15 cellular contexts compared by ENCODE assay signal in the genomic region with DNA sequence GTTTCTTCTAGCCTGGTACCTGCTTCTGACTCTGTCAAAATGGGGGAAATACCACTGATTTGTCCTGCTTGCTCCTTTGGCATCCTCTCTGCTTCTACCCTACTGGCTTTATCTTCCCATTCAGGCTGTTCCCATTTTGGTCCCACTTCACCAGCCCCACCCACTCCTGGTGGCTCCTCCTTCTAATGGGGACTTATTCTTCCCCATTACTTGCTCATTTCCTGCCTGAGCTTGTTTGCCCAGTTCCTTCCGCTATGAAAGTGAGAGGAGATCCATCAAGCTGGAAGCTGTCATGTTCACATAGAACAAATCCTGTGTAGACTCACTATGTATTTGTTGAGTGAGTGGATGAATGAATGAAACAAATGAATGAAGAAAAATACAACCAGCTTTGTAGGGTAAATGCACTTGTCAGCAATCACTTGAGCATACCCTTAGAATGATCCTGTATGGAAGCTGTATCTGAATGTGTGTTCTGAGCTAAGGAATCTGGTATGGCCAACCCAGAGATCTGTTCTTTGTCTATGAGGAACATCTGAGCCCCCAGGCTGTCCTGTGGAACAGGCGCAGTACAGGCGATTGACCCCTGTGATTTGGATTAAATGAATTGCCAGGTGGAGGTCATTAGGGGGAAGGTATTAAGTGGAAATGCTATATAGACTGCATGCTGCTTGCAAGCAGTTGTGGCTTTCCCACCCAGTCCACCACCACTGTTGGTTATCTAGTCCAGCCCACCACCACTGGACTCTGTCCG.
A peak's percentile ranks its signal among the peaks of the same experiment; 100 is the strongest.
DNase-seq lines count a peak whose midpoint lies in the region; FAIRE-seq and TF ChIP-seq lines count a peak whose summit lies in the region.
"Had no signal": no experiment of that assay in that cellular context is flagged by ENCODE, and none has a peak within 500 bp of the region (broad histone marks: within the 10 kb centered on the region; RNA-seq: fewer than 3 reads in every experiment).

No MANE protein-coding gene starts in this region.

- H3K9ac ChIP-seq in BLaER1: no peak overlapping the region; the same call in 1 of the 2 replicates
- no peak overlapping the region for H3K9ac ChIP-seq in keratinocyte (ENCODE audit: control insufficient read depth, extremely low read depth, insufficient read depth, low read length)

- H3K79me2 ChIP-seq in keratinocyte (ENCODE audit: control insufficient read depth, insufficient read depth, low read length): no peaks in the 10 kb centered on the region

- no peaks in the 10 kb centered on the region for H3K36me3 Mint-ChIP-seq in HFFc6 (ENCODE audit: low read depth)

- H3K9me3 Mint-ChIP-seq in HFFc6: no peaks in the 10 kb centered on the region
- H3K9me3 Mint-ChIP-seq: CD4-positive, alpha-beta T cell; nephron progenitor cell; stimulated activated naive CD8-positive, alpha-beta T cell treated with anti-CD3 and anti-CD28 coated beads, Interleukin-15, Interleukin-2, amounts not matched to agents 100 ng/mL and 50 ng/mL, for 24 hours had no signal

- no peaks in the 10 kb centered on the region for H3K9me3 ChIP-seq in BLaER1
- no peaks in the 10 kb centered on the region for H3K9me3 ChIP-seq in keratinocyte (ENCODE audit: control insufficient read depth, low read depth, low read length)

- DNase-seq in HT-29 (ENCODE audit: low spot score) (peak; percentile 22), SW480 (ENCODE audit: low spot score) (peak; percentile 7), keratinocyte (ENCODE audit: low read depth, low spot score) (peak; percentile 25), HFFc6 (no peak), NCI-H1048 (lab: John Stamatoyannopoulos, UW) (no peak), GF-D8 (lab: John Stamatoyannopoulos, UW) (no peak)
- no peak for DNase-seq in stimulated activated CD4-positive, alpha-beta T cell treated with anti-CD3 and anti-CD28 coated beads, Interleukin-15, amount 100 ng/mL, for 24 hours
- DNase-seq: activated CD8-positive, alpha-beta memory T cell treated with anti-CD3 and anti-CD28 coated beads for 24 hours; activated gamma-delta T cell treated with Interleukin-2 at 50 U/mL for 16 hours; CD4-positive, alpha-beta T cell; effector memory CD8-positive, alpha-beta T cell; NCI-H1417 treated with DMSO at 0.1 percent for 48 hours; nephron progenitor cell had no signal

- H3K27ac ChIP-seq in BLaER1: peak overlapping the region; percentile 84
- no peak overlapping the region for H3K27ac ChIP-seq in keratinocyte (ENCODE audit: control insufficient read depth, insufficient read depth, low read length)

- no peaks in the 10 kb centered on the region for H3K27me3 Mint-ChIP-seq in HFFc6 (ENCODE audit: insufficient read depth)

- peak; percentile 85 for FAIRE-seq in keratinocyte (lab: Jason Lieb, UNC)

- no peaks in the 10 kb centered on the region for H3K9me1 ChIP-seq in keratinocyte (ENCODE audit: control insufficient read depth, extremely low read depth, insufficient read depth, low read length)

- dilution Hi-C loops in keratinocyte (cut with MboI; ENCODE audit: extremely low pct_ligation_motif_present, low sequenced_read_pairs): no loop called here

- 0 out of 2 replicates have a peak, but pooled peaks cover 3% of the 10 kb centered on the region for H3K36me3 ChIP-seq in BLaER1
- no peaks in the 10 kb centered on the region for H3K36me3 ChIP-seq in keratinocyte (ENCODE audit: control insufficient read depth in 2 of 2, extremely low read depth in 1 of 2, insufficient read depth in 2 of 2, low read length in 2 of 2)

- peaks cover 36% of the 10 kb centered on the region for H3K4me1 Mint-ChIP-seq in HFFc6 (ENCODE audit: low read depth)

- H3K4me3 ChIP-seq in BLaER1 (peak overlapping the region; percentile 13; the same call in 1 of the 2 replicates), keratinocyte (ENCODE audit: control insufficient read depth in 2 of 3, extremely low read depth in 1 of 3, insufficient read depth in 2 of 3, low read depth in 1 of 3, low read length in 3 of 3) (no peak overlapping the region)

- H3K27me3 ChIP-seq in BLaER1: no peaks in the 10 kb centered on the region
- H3K27me3 ChIP-seq in keratinocyte (ENCODE audit: control insufficient read depth, extremely low read depth, insufficient read depth, low read length): no peaks in the 10 kb centered on the region

- peak overlapping the region; percentile 4 for H2AFZ ChIP-seq in keratinocyte (ENCODE audit: control insufficient read depth, low read length)

- H3K27ac Mint-ChIP-seq in HFFc6: no peak overlapping the region
- H3K27ac Mint-ChIP-seq: CD4-positive, alpha-beta T cell; effector memory CD8-positive, alpha-beta T cell; nephron progenitor cell; stimulated activated naive CD8-positive, alpha-beta T cell treated with anti-CD3 and anti-CD28 coated beads, Interleukin-15, Interleukin-2, amounts not matched to agents 100 ng/mL and 50 ng/mL, for 24 hours had no signal

- H3K4me2 ChIP-seq in BLaER1: peak overlapping the region; percentile 91
- peak overlapping the region; percentile 17 for H3K4me2 ChIP-seq in keratinocyte (ENCODE audit: control insufficient read depth, extremely low read depth, insufficient read depth, low read depth, low read length)

- H3K4me3 Mint-ChIP-seq in HFFc6: no peak overlapping the region
- H3K4me3 Mint-ChIP-seq: CD4-positive, alpha-beta T cell; effector memory CD8-positive, alpha-beta T cell; nephron progenitor cell; stimulated activated naive CD8-positive, alpha-beta T cell treated with anti-CD3 and anti-CD28 coated beads, Interleukin-15, Interleukin-2, amounts not matched to agents 100 ng/mL and 50 ng/mL, for 24 hours had no signal

- H4K20me1 ChIP-seq in BLaER1 (no peaks in the 10 kb centered on the region), keratinocyte (ENCODE audit: control insufficient read depth, extremely low read depth, insufficient read depth, low read length) (no peaks in the 10 kb centered on the region)

- peaks cover 69% of the 10 kb centered on the region for H3K4me1 ChIP-seq in BLaER1
- H3K4me1 ChIP-seq in keratinocyte (ENCODE audit: control insufficient read depth, extremely low read depth, insufficient read depth, low read length): peaks cover 11% of the 10 kb centered on the region

- no peak for TF ChIP-seq CTCF in keratinocyte (optimal IDR thresholded peaks at IDR 0.05 in 1 of 3, IDR thresholded peaks at IDR 0.05 in 1 of 3, conservative IDR thresholded peaks at IDR 0.05 in 1 of 3; ENCODE audit: extremely low read depth in 1 of 3, insufficient read depth in 2 of 3, low read length in 3 of 3)
- no peak for TF ChIP-seq CTCF in HFFc6 (IDR thresholded peaks at IDR 0.05)

Comparison
In these comparisons a context has a peak if more than half of its experiments do, and no peak if none do; other contexts are left out.
1. DNase-seq: peak in HT-29 (single experiment), SW480 (single experiment) and keratinocyte (single experiment); none in HFFc6 (single experiment), stimulated activated CD4-positive, alpha-beta T cell treated with anti-CD3 and anti-CD28 coated beads, Interleukin-15, amount 100 ng/mL, for 24 hours (single experiment), NCI-H1048 (single experiment) and GF-D8 (single experiment).